In the genomic region with DNA sequence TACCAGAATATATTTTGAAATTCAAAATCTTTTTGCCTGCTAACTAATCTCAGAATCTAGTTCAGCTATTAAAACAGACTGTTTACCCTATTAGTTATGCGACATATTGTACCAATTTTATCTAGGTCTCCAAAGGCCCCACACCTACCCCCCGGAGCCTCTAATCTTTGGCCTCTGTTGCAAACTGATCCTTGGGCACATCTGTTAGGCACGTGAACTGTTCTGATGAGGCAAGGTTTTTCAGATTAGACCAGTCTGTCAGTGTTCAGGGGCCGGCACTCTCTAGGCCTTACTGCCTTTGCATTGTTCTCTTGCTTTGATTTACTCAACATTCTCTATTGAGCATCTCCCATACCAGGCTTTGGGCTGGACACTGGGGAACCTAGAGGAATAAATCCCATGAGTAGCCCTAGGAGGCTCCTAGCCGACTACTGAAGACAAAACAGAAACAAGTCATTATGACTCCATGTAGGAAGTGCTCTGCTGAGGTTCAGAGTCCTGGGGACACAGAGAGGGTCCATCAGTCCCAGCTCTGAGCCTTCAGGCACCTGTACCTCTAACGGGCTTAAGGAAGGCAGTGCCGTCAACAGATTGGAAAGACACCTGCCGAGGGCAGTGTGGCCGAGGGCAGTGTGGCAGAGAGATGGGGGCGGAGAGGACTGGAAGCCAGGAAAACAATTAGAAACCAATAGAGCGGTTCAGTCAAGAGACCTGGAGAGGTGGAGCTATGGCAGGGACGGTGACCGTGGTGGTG, we compare ENCODE assay signal across 1 cellular context.
A peak's percentile ranks its signal among the peaks of the same experiment; 100 is the strongest.
TF ChIP-seq lines count a peak whose summit lies in the region.

No MANE protein-coding gene starts in this region.

TF ChIP-seq in HepG2, 621 proteins besides CTCF, POLR2A, EP300 and RAD21 (continued from another document and continues in another):
- TF ChIP-seq, protein P1, sequence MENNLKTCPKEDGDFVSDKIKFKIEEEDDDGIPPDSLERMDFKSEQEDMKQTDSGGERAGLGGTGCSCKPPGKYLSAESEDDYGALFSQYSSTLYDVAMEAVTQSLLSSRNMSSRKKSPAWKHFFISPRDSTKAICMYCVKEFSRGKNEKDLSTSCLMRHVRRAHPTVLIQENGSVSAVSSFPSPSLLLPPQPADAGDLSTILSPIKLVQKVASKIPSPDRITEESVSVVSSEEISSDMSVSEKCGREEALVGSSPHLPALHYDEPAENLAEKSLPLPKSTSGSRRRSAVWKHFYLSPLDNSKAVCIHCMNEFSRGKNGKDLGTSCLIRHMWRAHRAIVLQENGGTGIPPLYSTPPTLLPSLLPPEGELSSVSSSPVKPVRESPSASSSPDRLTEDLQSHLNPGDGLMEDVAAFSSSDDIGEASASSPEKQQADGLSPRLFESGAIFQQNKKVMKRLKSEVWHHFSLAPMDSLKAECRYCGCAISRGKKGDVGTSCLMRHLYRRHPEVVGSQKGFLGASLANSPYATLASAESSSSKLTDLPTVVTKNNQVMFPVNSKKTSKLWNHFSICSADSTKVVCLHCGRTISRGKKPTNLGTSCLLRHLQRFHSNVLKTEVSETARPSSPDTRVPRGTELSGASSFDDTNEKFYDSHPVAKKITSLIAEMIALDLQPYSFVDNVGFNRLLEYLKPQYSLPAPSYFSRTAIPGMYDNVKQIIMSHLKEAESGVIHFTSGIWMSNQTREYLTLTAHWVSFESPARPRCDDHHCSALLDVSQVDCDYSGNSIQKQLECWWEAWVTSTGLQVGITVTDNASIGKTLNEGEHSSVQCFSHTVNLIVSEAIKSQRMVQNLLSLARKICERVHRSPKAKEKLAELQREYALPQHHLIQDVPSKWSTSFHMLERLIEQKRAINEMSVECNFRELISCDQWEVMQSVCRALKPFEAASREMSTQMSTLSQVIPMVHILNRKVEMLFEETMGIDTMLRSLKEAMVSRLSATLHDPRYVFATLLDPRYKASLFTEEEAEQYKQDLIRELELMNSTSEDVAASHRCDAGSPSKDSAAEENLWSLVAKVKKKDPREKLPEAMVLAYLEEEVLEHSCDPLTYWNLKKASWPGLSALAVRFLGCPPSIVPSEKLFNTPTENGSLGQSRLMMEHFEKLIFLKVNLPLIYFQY (CRISPR knock-in tag; IDR thresholded peaks at IDR 0.05; ENCODE audit: borderline replicate concordance), result peak; percentile 65; the same call in 1 of the 2 replicates
- TF ChIP-seq MAZ (IDR thresholded peaks at IDR 0.05; ENCODE audit: borderline replicate concordance, low read depth, low read length), result no peak
- no peak for TF ChIP-seq MAZ (CRISPR knock-in tag; IDR thresholded peaks at IDR 0.05; ENCODE audit: low read depth)
- TF ChIP-seq GZF1 (CRISPR knock-in tag; IDR thresholded peaks at IDR 0.05), result no peak
- TF ChIP-seq ETS1 (CRISPR knock-in tag; IDR thresholded peaks at IDR 0.05), result no peak
- TF ChIP-seq ZFP41 (CRISPR knock-in tag; IDR thresholded peaks at IDR 0.05; ENCODE audit: borderline replicate concordance), result no peak
- TF ChIP-seq JDP2 (CRISPR knock-in tag; IDR thresholded peaks at IDR 0.05; ENCODE audit: borderline replicate concordance), result no peak
- TF ChIP-seq SKI (IDR thresholded peaks at IDR 0.05; ENCODE audit: partially characterized antibody), result peak; percentile 28
- TF ChIP-seq PBX3 (CRISPR knock-in tag; IDR thresholded peaks at IDR 0.05; ENCODE audit: borderline replicate concordance), result no peak
- no peak for TF ChIP-seq ZBTB3 (CRISPR knock-in tag; IDR thresholded peaks at IDR 0.05; ENCODE audit: borderline replicate concordance, low read depth)
- TF ChIP-seq ZNF326 (CRISPR knock-in tag; IDR thresholded peaks at IDR 0.05; ENCODE audit: borderline replicate concordance), result no peak
- TF ChIP-seq CSRNP2 (CRISPR knock-in tag; conservative IDR thresholded peaks at IDR 0.05; ENCODE audit: low read depth), result no peak
- TF ChIP-seq HOXA7 (CRISPR knock-in tag; IDR thresholded peaks at IDR 0.05), result no peak
- TF ChIP-seq, protein P2, sequence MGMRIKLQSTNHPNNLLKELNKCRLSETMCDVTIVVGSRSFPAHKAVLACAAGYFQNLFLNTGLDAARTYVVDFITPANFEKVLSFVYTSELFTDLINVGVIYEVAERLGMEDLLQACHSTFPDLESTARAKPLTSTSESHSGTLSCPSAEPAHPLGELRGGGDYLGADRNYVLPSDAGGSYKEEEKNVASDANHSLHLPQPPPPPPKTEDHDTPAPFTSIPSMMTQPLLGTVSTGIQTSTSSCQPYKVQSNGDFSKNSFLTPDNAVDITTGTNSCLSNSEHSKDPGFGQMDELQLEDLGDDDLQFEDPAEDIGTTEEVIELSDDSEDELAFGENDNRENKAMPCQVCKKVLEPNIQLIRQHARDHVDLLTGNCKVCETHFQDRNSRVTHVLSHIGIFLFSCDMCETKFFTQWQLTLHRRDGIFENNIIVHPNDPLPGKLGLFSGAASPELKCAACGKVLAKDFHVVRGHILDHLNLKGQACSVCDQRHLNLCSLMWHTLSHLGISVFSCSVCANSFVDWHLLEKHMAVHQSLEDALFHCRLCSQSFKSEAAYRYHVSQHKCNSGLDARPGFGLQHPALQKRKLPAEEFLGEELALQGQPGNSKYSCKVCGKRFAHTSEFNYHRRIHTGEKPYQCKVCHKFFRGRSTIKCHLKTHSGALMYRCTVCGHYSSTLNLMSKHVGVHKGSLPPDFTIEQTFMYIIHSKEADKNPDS (CRISPR knock-in tag; IDR thresholded peaks at IDR 0.05), result no peak
- TF ChIP-seq FOXO4 (CRISPR knock-in tag; conservative IDR thresholded peaks at IDR 0.05), result no peak
- peak; percentile 54; the same call in 1 of the 2 replicates for TF ChIP-seq NCOA1 (CRISPR knock-in tag; IDR thresholded peaks at IDR 0.05)
- TF ChIP-seq ZKSCAN1 (IDR thresholded peaks at IDR 0.05; ENCODE audit: low read length), result no peak
- no peak for TF ChIP-seq ZFP36L2 (CRISPR knock-in tag; IDR thresholded peaks at IDR 0.05)
- peak; percentile 87; the same call in 1 of the 2 replicates for TF ChIP-seq AHDC1 (CRISPR knock-in tag; IDR thresholded peaks at IDR 0.05; ENCODE audit: borderline replicate concordance)
- TF ChIP-seq ZFP90 (CRISPR knock-in tag; IDR thresholded peaks at IDR 0.05; ENCODE audit: borderline replicate concordance), result no peak
- TF ChIP-seq KAT7 (CRISPR knock-in tag; IDR thresholded peaks at IDR 0.05; ENCODE audit: borderline replicate concordance), result no peak
- TF ChIP-seq, protein P3, sequence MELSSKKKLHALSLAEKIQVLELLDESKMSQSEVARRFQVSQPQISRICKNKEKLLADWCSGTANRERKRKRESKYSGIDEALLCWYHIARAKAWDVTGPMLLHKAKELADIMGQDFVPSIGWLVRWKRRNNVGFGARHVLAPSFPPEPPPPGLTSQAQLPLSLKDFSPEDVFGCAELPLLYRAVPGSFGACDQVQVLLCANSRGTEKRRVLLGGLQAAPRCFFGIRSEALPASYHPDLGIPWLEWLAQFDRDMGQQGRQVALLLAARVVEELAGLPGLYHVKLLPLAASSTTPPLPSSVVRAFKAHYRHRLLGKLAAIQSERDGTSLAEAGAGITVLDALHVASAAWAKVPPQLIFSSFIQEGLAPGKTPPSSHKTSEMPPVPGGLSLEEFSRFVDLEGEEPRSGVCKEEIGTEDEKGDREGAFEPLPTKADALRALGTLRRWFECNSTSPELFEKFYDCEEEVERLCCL (CRISPR knock-in tag; IDR thresholded peaks at IDR 0.05; ENCODE audit: borderline replicate concordance), result no peak
- TF ChIP-seq TRIM22 (IDR thresholded peaks at IDR 0.05), result no peak
- TF ChIP-seq CENPT (CRISPR knock-in tag; IDR thresholded peaks at IDR 0.05; ENCODE audit: low read depth), result no peak
- TF ChIP-seq, protein P4, sequence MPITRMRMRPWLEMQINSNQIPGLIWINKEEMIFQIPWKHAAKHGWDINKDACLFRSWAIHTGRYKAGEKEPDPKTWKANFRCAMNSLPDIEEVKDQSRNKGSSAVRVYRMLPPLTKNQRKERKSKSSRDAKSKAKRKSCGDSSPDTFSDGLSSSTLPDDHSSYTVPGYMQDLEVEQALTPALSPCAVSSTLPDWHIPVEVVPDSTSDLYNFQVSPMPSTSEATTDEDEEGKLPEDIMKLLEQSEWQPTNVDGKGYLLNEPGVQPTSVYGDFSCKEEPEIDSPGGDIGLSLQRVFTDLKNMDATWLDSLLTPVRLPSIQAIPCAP (CRISPR knock-in tag; IDR thresholded peaks at IDR 0.05; ENCODE audit: low read depth), result no peak
- TF ChIP-seq REPIN1 (CRISPR knock-in tag; IDR thresholded peaks at IDR 0.05; ENCODE audit: borderline replicate concordance, low read depth), result peak; percentile 42; the same call in 1 of the 2 replicates
- TF ChIP-seq KLF9 (CRISPR knock-in tag; IDR thresholded peaks at IDR 0.05; ENCODE audit: low read depth), result no peak
- TF ChIP-seq ZNF205 (CRISPR knock-in tag; IDR thresholded peaks at IDR 0.05), result peak; percentile 82; the same call in 1 of the 2 replicates
- TF ChIP-seq TEAD3 (CRISPR knock-in tag; optimal IDR thresholded peaks at IDR 0.05; ENCODE audit: borderline replicate concordance), result peak; percentile 67
- no peak for TF ChIP-seq KLF13 (CRISPR knock-in tag; IDR thresholded peaks at IDR 0.05)
